Comparison of ENCODE assay signal across 15 cellular contexts in genomic region chr14:101176535-101177205, GRCh38.
"Had no signal": no experiment of that assay in that cellular context is flagged by ENCODE, and none has a peak within 500 bp of the region (broad histone marks: within the 10 kb centered on the region; RNA-seq: fewer than 3 reads in every experiment).

No MANE protein-coding gene starts in this region.

- H3K27ac ChIP-seq: cardiac muscle cell, gastrocnemius medialis, heart right ventricle, left ventricle myocardium inferior had no signal

- H3K36me3 ChIP-seq: cardiac muscle cell, gastrocnemius medialis, heart right ventricle, left ventricle myocardium inferior had no signal

- H3K4me1 ChIP-seq: gastrocnemius medialis, heart right ventricle, left ventricle myocardium inferior had no signal

- H3K27me3 ChIP-seq: cardiac muscle cell, gastrocnemius medialis had no signal

- H3K9me3 ChIP-seq: gastrocnemius medialis had no signal

- DNase-seq: activated CD8-positive, alpha-beta T cell treated with anti-CD3 and anti-CD28 coated beads, Interleukin-2, amount 10 ng/mL, durations not matched to agents 7 days and 5 days; activated naive CD4-positive, alpha-beta T cell treated with Interleukin-2 at 50 U/mL for 16 hours; cortex of kidney; effector CD8-positive, alpha-beta T cell; gastrocnemius medialis; heart right ventricle; left ventricle myocardium inferior; right cardiac atrium; stimulated activated CD4-positive, alpha-beta T cell treated with anti-CD3 and anti-CD28 coated beads, Interleukin-2, amount 100 ng/mL, for 24 hours; stimulated activated naive B cell treated with anti-CD40 and anti-IgM and Interleukin-4, amounts not matched to agents 10 μg/mL and 1 μg/mL and 100 μg/mL, for 72 hours; substantia nigra; T-cell; T1000; trophoblast cell had no signal

- H3K4me3 ChIP-seq: cardiac muscle cell, gastrocnemius medialis, heart right ventricle, left ventricle myocardium inferior had no signal

- ATAC-seq: activated CD8-positive, alpha-beta T cell treated with anti-CD3 and anti-CD28 coated beads, Interleukin-2, amount 10 ng/mL, durations not matched to agents 7 days and 5 days; gastrocnemius medialis; right cardiac atrium; stimulated activated naive B cell treated with anti-CD40 and anti-IgM and Interleukin-4, amounts not matched to agents 10 μg/mL and 1 μg/mL and 100 μg/mL, for 72 hours; T-cell had no signal
